In the genomic region with DNA sequence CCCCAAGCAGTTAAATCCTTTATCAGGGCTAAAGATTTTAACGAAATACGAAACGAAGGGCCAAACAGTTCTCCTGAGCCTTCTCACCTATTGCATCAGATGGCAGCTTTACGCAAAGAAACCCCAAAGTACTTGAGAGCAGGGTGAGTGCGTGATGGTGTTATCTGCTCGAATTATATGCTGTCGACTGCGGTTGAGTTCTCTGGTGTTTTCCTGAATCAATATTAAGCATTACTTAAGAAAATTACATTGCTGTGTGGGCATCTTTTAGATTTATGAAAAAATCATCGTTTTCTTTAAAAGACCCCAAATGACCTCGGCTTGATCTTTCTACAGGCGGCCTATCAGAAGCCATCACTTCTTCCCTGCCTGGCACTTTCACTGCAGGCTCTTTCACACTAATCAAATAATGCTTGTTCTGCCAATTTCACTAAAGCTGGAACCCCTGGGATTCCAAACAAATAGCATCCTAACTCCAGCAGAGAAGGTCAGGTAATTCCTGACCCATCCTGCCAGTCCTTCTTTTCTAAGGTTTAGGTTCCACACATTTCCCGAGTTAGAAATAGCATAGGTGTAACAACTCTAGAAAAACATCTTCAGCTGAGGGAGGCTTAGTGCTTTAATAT, we compare ENCODE assay signal across 12 cellular contexts. TPM values are rescaled to one million over a fixed set of nuclear protein-coding genes. Genes with fewer than 3 reads are reported as not detected.
DNase-seq lines count a peak whose midpoint lies in the region; ATAC-seq and TF ChIP-seq lines count a peak whose summit lies in the region.
"Had no signal": no experiment of that assay in that cellular context is flagged by ENCODE, and none has a peak within 500 bp of the region (broad histone marks: within the 10 kb centered on the region; RNA-seq: fewer than 3 reads in every experiment).

No MANE protein-coding gene starts in this region.

- intact Hi-C loops in gastrocnemius medialis (cut with DNase I; ENCODE audit: low total_unique reads), result loop anchor here (5.0 kb wide), 3 partner anchors 962 to 1312 kb away; no protein-coding TSS in a partner anchor
- intact Hi-C loops in transverse colon (cut with DNase I; ENCODE audit: low total_unique reads), result loop anchor here (10.0 kb wide), 1 partner anchor 124 kb away; no protein-coding TSS in a partner anchor
- intact Hi-C loops in Caco-2 (cut with micrococcal nuclease; ENCODE audit: unreplicated experiment), result no loop called here

- H3K27ac Mint-ChIP-seq in Caco-2 (ENCODE audit: unreplicated experiment), result no peak overlapping the region

- WGBS in transverse colon (ENCODE audit: low coverage in 1 of 2), 2 donors, result 38 to 41% methylated on average over 9 to 12 of the region's 12 CpGs

- TF ChIP-seq CTCF in gastrocnemius medialis (IDR thresholded peaks at IDR 0.05 in 4 of 5, conservative IDR thresholded peaks at IDR 0.05 in 1 of 5), result no peak
- TF ChIP-seq CTCF in transverse colon (IDR thresholded peaks at IDR 0.05), result no peak
- TF ChIP-seq CTCF in Caco-2 (IDR thresholded peaks at IDR 0.05; ENCODE audit: insufficient read depth in 1 of 2, low read depth in 1 of 2, low read length in 1 of 2, severe bottlenecking in 1 of 2, unreplicated experiment in 1 of 2), result no peak

- no peaks in the 10 kb centered on the region for H3K36me3 Mint-ChIP-seq in Caco-2 (ENCODE audit: insufficient read depth, unreplicated experiment)

- H3K27me3 Mint-ChIP-seq in Caco-2 (ENCODE audit: insufficient read depth, unreplicated experiment), result peaks cover 26% of the 10 kb centered on the region

- BruUV-seq in Caco-2 (replicated peaks; lab: Mats Ljungman, UMichigan), result no TSS peak

- no peak overlapping the region for H3K4me3 Mint-ChIP-seq in Caco-2 (ENCODE audit: unreplicated experiment)

- H3K4me1 ChIP-seq in endocrine pancreas (ENCODE audit: control insufficient read depth, insufficient read depth, low read length), result peaks cover 6% of the 10 kb centered on the region
- H3K4me1 ChIP-seq in gastrocnemius medialis, result peaks cover 21 to 29% of the 10 kb centered on the region in 2 donors
- peaks cover 0 to 7% (median 2%) of the 10 kb centered on the region in 4 donors for H3K4me1 ChIP-seq in transverse colon
- H3K4me1 ChIP-seq in Caco-2, result peaks cover 4% of the 10 kb centered on the region

- H3K27me3 ChIP-seq in endocrine pancreas (ENCODE audit: control insufficient read depth, insufficient read depth, low read length) (no peaks in the 10 kb centered on the region), gastrocnemius medialis (no peaks in the 10 kb centered on the region), transverse colon (peaks cover 45% of the 10 kb centered on the region), Caco-2 (replicated peaks; ENCODE audit: control insufficient read depth, insufficient read depth, low read length) (0 out of 2 replicates have a peak, but pooled peaks cover 2% of the 10 kb centered on the region)

- no peaks in the 10 kb centered on the region for H3K9me3 Mint-ChIP-seq in Caco-2 (ENCODE audit: unreplicated experiment)

- H3K36me3 ChIP-seq in endocrine pancreas (ENCODE audit: control insufficient read depth, insufficient read depth, low read length) (no peaks in the 10 kb centered on the region), gastrocnemius medialis (no peaks in the 10 kb centered on the region), transverse colon (no peaks in the 10 kb centered on the region), Caco-2 (ENCODE audit: control insufficient read depth, insufficient read depth, low read length) (no peaks in the 10 kb centered on the region)

- no peak overlapping the region for H3K9ac ChIP-seq in endocrine pancreas (ENCODE audit: control insufficient read depth, insufficient read depth, low read length)

- no peak for TF ChIP-seq EP300 in transverse colon (IDR thresholded peaks at IDR 0.05; ENCODE audit: low read depth)

- H3K4me1 Mint-ChIP-seq in Caco-2 (ENCODE audit: low read depth, unreplicated experiment), result peaks cover 9% of the 10 kb centered on the region

- in situ Hi-C loops in gastrocnemius medialis (cut with MboI; ENCODE audit: low sequenced_read_pairs in 4 of 4) (loop anchor here in 2 of 4 donors (10.0 kb wide), 2 partner anchors 94 to 104 kb away; no protein-coding TSS in a partner anchor), transverse colon (cut with MboI; ENCODE audit: low pct_ligation_motif_present in 1 of 4, low pct_unique_long_range_greater_than_20kb in 1 of 4, low sequenced_read_pairs in 3 of 4) (no loop called here)

- H3K4me3 ChIP-seq in endocrine pancreas (ENCODE audit: control insufficient read depth, insufficient read depth, low read length), result peak overlapping the region; percentile 76
- H3K4me3 ChIP-seq in gastrocnemius medialis, result peak overlapping the region; percentile 58 to 78 (median 71)
- H3K4me3 ChIP-seq in transverse colon, result peak overlapping the region in 1 of 4 donors; percentile 45
- no peak overlapping the region for H3K4me3 ChIP-seq in Caco-2 (ENCODE audit: low read depth, low read length)

- TF ChIP-seq POLR2A in gastrocnemius medialis (IDR thresholded peaks at IDR 0.05) (peak; percentile 9 to 15), transverse colon (IDR thresholded peaks at IDR 0.05) (no peak)

- no peak for ATAC-seq in gastrocnemius medialis
- ATAC-seq in HG03457 (IDR thresholded peaks at IDR 0.05; ENCODE audit: unreplicated experiment), result no peak

- H3K9me3 ChIP-seq in endocrine pancreas (ENCODE audit: control insufficient read depth, low read length), result no peaks in the 10 kb centered on the region
- no peaks in the 10 kb centered on the region for H3K9me3 ChIP-seq in gastrocnemius medialis
- no peaks in the 10 kb centered on the region for H3K9me3 ChIP-seq in transverse colon
- H3K9me3 ChIP-seq in Caco-2, result no peaks in the 10 kb centered on the region

- CTCF ChIA-PET in Caco-2 (lab: Charles Lee), result no interaction called here

- H3K27ac ChIP-seq in gastrocnemius medialis, result peak overlapping the region; percentile 91 to 97 (median 96)
- peak overlapping the region in 1 of 4 donors; percentile 58 for H3K27ac ChIP-seq in transverse colon

- DNase-seq in NCI-H510A treated with DMSO at 0.1 percent for 48 hours (lab: John Stamatoyannopoulos, UW), result peak; percentile 14
- no peak for DNase-seq in NCI-H510A (lab: John Stamatoyannopoulos, UW)
- DNase-seq in NCI-H2227 treated with DMSO at 0.1 percent for 48 hours (lab: John Stamatoyannopoulos, UW), result peak; percentile 73
- no peak for DNase-seq in gastrocnemius medialis
- no peak for DNase-seq in transverse colon
- DNase-seq in Caco-2, result no peak
- DNase-seq: activated CD4-positive, alpha-beta T cell treated with anti-CD3 and anti-CD28 coated beads, Interleukin-2, amount 50 U/mL, for 48 hours; dermis blood vessel endothelial cell; midbrain; NCI-H2081 treated with DMSO at 0.1 percent for 48 hours had no signal

- POLR2A ChIA-PET in Caco-2 (lab: Charles Lee), result no interaction called here

RNA-seq across cellular contexts. Expression of a gene that starts 1.7 kb away (rescaled TPM):
- total RNA-seq in gastrocnemius medialis, result 100 to 1,000 TPM in 1 of 4 donors, 10 to 100 TPM in 3; 48.8 to 150 (median 67.0) TPM
- total RNA-seq in transverse colon, result under 1 TPM in 3 of 4 donors, not detected in 1; 0.37 to 0.96 (median 0.64) TPM
- not detected in 2 replicates for total RNA-seq in Caco-2 (2022)

Comparison
In these comparisons a context has a peak if more than half of its experiments do, and no peak if none do; other contexts are left out.
1. DNase-seq: peak in NCI-H510A treated with DMSO at 0.1 percent for 48 hours (single experiment) and NCI-H2227 treated with DMSO at 0.1 percent for 48 hours (single experiment); none in NCI-H510A (single experiment), gastrocnemius medialis (0 of 2), transverse colon (single experiment) and Caco-2 (0 of 2).
2. RNA of a gene that starts 1.7 kb away (total RNA-seq): 48.8 to 150 TPM in gastrocnemius medialis; 0.37 to 0.96 TPM in transverse colon and not detected in Caco-2; every median in the first group is over 10 times any median in the second.